ENCODE assay signal across 24 cellular contexts in the genomic region with DNA sequence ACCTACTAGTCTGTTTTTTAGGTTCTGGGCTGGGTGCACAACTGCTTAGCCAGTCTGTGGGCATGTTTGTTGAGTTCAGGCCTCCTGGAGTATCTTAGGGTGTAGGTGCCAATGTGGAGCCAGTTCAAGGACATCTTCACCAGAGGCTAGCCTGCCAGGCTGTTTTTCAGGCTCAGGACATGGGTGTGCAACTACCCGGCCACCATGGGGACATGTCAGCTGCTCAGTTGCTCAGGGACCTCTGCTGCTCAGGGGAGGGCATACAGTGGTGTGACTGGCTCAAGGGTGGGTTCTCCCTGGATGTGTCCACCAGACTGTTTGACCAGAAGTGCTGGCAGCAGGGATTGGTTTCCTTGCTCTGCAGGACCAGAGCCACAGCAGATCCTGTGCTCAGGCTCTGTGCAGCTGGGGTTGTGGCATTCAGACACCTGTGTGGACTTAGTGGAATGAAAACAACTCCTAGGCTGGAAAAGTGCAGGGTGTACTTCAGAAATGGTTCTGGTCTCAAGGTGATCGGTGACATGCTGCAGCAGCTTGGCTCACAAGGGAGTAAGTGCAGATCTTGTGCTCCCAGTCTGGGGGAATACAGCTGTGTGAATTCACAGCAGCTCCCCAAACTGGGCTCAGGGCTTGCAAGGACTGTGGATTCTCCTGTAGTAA.
"Had no signal": no experiment of that assay in that cellular context is flagged by ENCODE, and none has a peak within 500 bp of the region (broad histone marks: within the 10 kb centered on the region; RNA-seq: fewer than 3 reads in every experiment).

No MANE protein-coding gene starts in this region.

- FAIRE-seq: TTC549 had no signal

- H3K4me3 ChIP-seq: Peyer's patch had no signal

- H3K36me3 ChIP-seq: Peyer's patch had no signal

- H3K4me2 ChIP-seq: KMS-11 had no signal

- DNase-seq: activated B cell treated with CpG ODN at 0.5 μM for 24 hours; activated CD4-positive, alpha-beta T cell treated with anti-CD3 and anti-CD28 coated beads for 1 hour; activated CD4-positive, alpha-beta T cell treated with anti-CD3 and anti-CD28 coated beads, Interleukin-2, amount 10 ng/mL, durations not matched to agents 24 days and 14 days; activated CD4-positive, alpha-beta T cell treated with anti-CD3 and anti-CD28 coated beads, Interleukin-2, amount 50 U/mL, for 48 hours; activated CD8-positive, alpha-beta memory T cell treated with anti-CD3 and anti-CD28 coated beads, Interleukin-2, amount 10 ng/mL, durations not matched to agents 7 days and 5 days; activated effector memory CD4-positive, alpha-beta T cell treated with Interleukin-2 at 50 U/mL for 16 hours; activated naive CD4-positive, alpha-beta T cell; activated T-cell treated with anti-CD3 and anti-CD28 coated beads, Interleukin-2, amount 50 U/mL, for 24 hours; NCI-H1092; NCI-H1417 treated with DMSO at 0.1 percent for 48 hours; NCI-H1694 treated with DMSO at 0.1 percent for 48 hours; NCI-H2029 treated with DMSO at 0.1 percent for 48 hours; NCI-H345; NCI-H510A; NCI-H526 treated with DMSO at 0.1 percent for 48 hours; NCI-H82; OCI-M1; Peyer's patch; SHP77; T-helper 17 cell; T-helper 9 cell had no signal

- ATAC-seq: activated CD8-positive, alpha-beta memory T cell treated with anti-CD3 and anti-CD28 coated beads, Interleukin-2, amount 10 ng/mL, durations not matched to agents 7 days and 5 days; T-helper 17 cell had no signal

- H3K4me1 ChIP-seq: Peyer's patch had no signal

- H3K27ac ChIP-seq: KMS-11, Peyer's patch, RWPE1 had no signal

- H3K9ac ChIP-seq: KMS-11 had no signal

- H3K27me3 ChIP-seq: Peyer's patch had no signal

- H3K9me3 ChIP-seq: Peyer's patch had no signal
